Comparison of ENCODE assay signal across 8 cellular contexts in the genomic region with DNA sequence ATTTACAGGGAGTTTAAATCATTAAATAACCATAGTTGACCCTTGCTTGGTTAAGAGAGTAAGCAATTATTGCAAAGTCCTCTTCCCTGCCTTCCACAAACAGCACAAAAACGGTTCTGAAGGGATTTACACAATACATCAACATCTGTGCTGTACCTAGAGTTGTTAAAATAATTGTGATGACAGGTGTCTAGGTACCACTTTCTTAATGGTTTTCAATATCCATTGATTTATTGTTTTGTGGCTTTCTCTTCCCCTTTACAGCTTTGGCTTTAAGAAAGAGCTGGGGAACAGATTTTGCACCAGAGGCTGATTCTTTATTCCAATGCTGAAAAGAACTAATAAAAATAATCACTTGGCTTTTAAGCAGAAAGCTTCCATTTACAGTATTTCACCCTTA. TPM values are rescaled to one million over a fixed set of nuclear protein-coding genes. Genes with fewer than 3 reads are reported as not detected.
DNase-seq lines count a peak whose midpoint lies in the region; ATAC-seq, FAIRE-seq and TF ChIP-seq lines count a peak whose summit lies in the region.

No MANE protein-coding gene starts in this region.

- FAIRE-seq in GM12892 (lab: Jason Lieb, UNC) (no peak), HTR-8/SVneo (lab: Jason Lieb, UNC) (no peak)

- peaks cover 14% of the 10 kb centered on the region for H3K36me3 ChIP-seq in ES-I3 (ENCODE audit: insufficient read depth, low read length)
- no peaks in the 10 kb centered on the region for H3K36me3 ChIP-seq in rectal smooth muscle tissue (ENCODE audit: control insufficient read depth, insufficient read depth, low read length)
- no peaks in the 10 kb centered on the region for H3K36me3 ChIP-seq in adrenal gland (replicated peaks in 1 of 2)

- no peak for TF ChIP-seq CTCF in adrenal gland (IDR thresholded peaks at IDR 0.05)

- H3K9ac ChIP-seq in ES-I3 (ENCODE audit: low read depth, low read length) (peak overlapping the region; percentile 39; the same call in 1 of the 2 replicates), rectal smooth muscle tissue (ENCODE audit: low read length) (no peak overlapping the region)

- 0 to 11% (median 3%) methylated on average over 1 of the region's 1 CpG for WGBS in adrenal gland, 4 donors

- DNase-seq in NCI-H2227 (lab: John Stamatoyannopoulos, UW; ENCODE audit: unreplicated experiment) (peak; percentile 71), epithelial cell of prostate (ENCODE audit: low read depth, low spot score) (no peak), GM12892 (ENCODE audit: insufficient read length) (no peak), HTR-8/SVneo (ENCODE audit: insufficient read length, low spot score) (no peak), adrenal gland (no peak)

- no peaks in the 10 kb centered on the region for H3K27me3 ChIP-seq in rectal smooth muscle tissue (ENCODE audit: control insufficient read depth, insufficient read depth, low read length)
- no peaks in the 10 kb centered on the region for H3K27me3 ChIP-seq in adrenal gland

- H3K4me1 ChIP-seq in ES-I3 (ENCODE audit: insufficient read depth, low read length) (peaks cover 9% of the 10 kb centered on the region; the same call in 1 of the 2 replicates), rectal smooth muscle tissue (ENCODE audit: control insufficient read depth, insufficient read depth, low read length) (peaks cover 3% of the 10 kb centered on the region), adrenal gland (replicated peaks in 1 of 2) (peaks cover 5 to 11% of the 10 kb centered on the region in 2 donors)

- H3K9me3 ChIP-seq in ES-I3 (ENCODE audit: control insufficient read depth, insufficient read depth, low read length) (no peaks in the 10 kb centered on the region), adrenal gland (replicated peaks in 1 of 3) (no peaks in the 10 kb centered on the region)

- peak overlapping the region; percentile 85 for H3K27ac ChIP-seq in epithelial cell of prostate
- H3K27ac ChIP-seq in rectal smooth muscle tissue (ENCODE audit: low read depth, low read length): no peak overlapping the region
- H3K27ac ChIP-seq in adrenal gland: peak overlapping the region in 1 of 5 donors; percentile 88

- TF ChIP-seq POLR2A in GM12892 (IDR thresholded peaks at IDR 0.05; ENCODE audit: low read depth, low read length): no peak
- no peak for TF ChIP-seq POLR2A in adrenal gland (IDR thresholded peaks at IDR 0.05)

- no peak for ATAC-seq in HG02571 (IDR thresholded peaks at IDR 0.05; ENCODE audit: unreplicated experiment)

- intact Hi-C loops in adrenal gland (cut with DNase I): no loop called here

- peak overlapping the region; percentile 86 for H3K4me3 ChIP-seq in rectal smooth muscle tissue (ENCODE audit: low read length)
- H3K4me3 ChIP-seq in adrenal gland: peak overlapping the region in 1 of 4 donors; percentile 62

RNA-seq across cellular contexts. Expression of gene SOX4, which starts 0.6 kb away (rescaled TPM):
- polyA plus RNA-seq in GM12892 (2012; ENCODE audit: missing spikeins): 23.4 TPM
- total RNA-seq in adrenal gland: 10 to 100 TPM in 2 of 8 donors, 1 to 10 TPM in 6; 4.0 to 12.8 (median 6.7) TPM
- polyA plus RNA-seq in adrenal gland: 1 to 10 TPM; 1.6 to 6.7 (median 2.9) TPM
